In the genomic region with DNA sequence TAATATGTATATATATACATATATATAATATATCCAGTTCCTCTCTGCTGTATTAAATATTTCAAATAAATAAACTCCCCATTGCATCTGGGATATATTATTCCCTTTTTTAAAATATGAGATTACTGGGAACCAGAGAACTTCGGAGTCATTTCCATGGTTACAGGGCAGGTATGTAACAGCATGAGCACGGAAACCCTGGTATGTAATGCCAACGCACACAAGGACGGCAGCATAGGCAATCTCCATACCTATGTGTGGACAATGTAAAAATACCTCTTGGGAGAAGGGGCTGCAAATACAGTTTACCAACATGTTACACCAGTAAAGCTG, we compare ENCODE assay signal across 9 cellular contexts.
DNase-seq lines count a peak whose midpoint lies in the region; TF ChIP-seq lines count a peak whose summit lies in the region.
"Had no signal": no experiment of that assay in that cellular context is flagged by ENCODE, and none has a peak within 500 bp of the region (broad histone marks: within the 10 kb centered on the region; RNA-seq: fewer than 3 reads in every experiment).

No MANE protein-coding gene starts in this region.

- H2AFZ ChIP-seq in KMS-11 (ENCODE audit: low read depth), result peak overlapping the region; percentile 95

- H3K36me3 ChIP-seq in DOHH2 (ENCODE audit: control insufficient read depth, low read length) (no peaks in the 10 kb centered on the region), KMS-11 (ENCODE audit: insufficient read depth) (no peaks in the 10 kb centered on the region), SJCRH30 (no peaks in the 10 kb centered on the region), MG63 (no peaks in the 10 kb centered on the region)

- TF ChIP-seq CTCF in DOHH2 (IDR thresholded peaks at IDR 0.05; ENCODE audit: low read depth, low read length, poor library complexity, severe bottlenecking), result no peak
- TF ChIP-seq CTCF in KMS-11 (conservative IDR thresholded peaks at IDR 0.05; ENCODE audit: low read depth, low read length), result peak; percentile 61; the same call in 1 of the 2 replicates
- TF ChIP-seq CTCF in epithelial cell of proximal tubule (conservative IDR thresholded peaks at IDR 0.05; ENCODE audit: low read depth, low read length), result no peak
- no peak for TF ChIP-seq CTCF in retinal pigment epithelial cell (conservative IDR thresholded peaks at IDR 0.05; ENCODE audit: low read depth, low read length)

- H3K4me3 ChIP-seq in DOHH2 (ENCODE audit: low read length) (peak overlapping the region; percentile 79), KMS-11 (IDR thresholded peaks at IDR 0.05; ENCODE audit: insufficient read depth, low read depth, low read length) (no peak overlapping the region), epithelial cell of proximal tubule (ENCODE audit: low read depth, low read length) (peak overlapping the region; percentile 41), retinal pigment epithelial cell (ENCODE audit: low read length) (peak overlapping the region; percentile 57), SJCRH30 (no peak overlapping the region), MG63 (no peak overlapping the region)

- H3K9ac ChIP-seq in KMS-11, result no peak overlapping the region

- H3K4me2 ChIP-seq in DOHH2 (ENCODE audit: low read length) (peak overlapping the region; percentile 72), KMS-11 (peak overlapping the region; percentile 37; the same call in 1 of the 2 replicates)

- H3K27me3 ChIP-seq in DOHH2 (ENCODE audit: control insufficient read depth, low read length) (no peaks in the 10 kb centered on the region), KMS-11 (ENCODE audit: insufficient read depth, low read depth) (no peaks in the 10 kb centered on the region), SJCRH30 (no peaks in the 10 kb centered on the region), MG63 (no peaks in the 10 kb centered on the region)

- no peaks in the 10 kb centered on the region for H3K9me2 ChIP-seq in DOHH2 (replicated peaks; ENCODE audit: control insufficient read depth, low read length)

- DNase-seq in epithelial cell of proximal tubule (ENCODE audit: low read depth) (no peak), retinal pigment epithelial cell (ENCODE audit: low read depth) (no peak), SJCRH30 (no peak), germinal center (ENCODE audit: low spot score) (no peak), NCI-H2196 (lab: John Stamatoyannopoulos, UW; ENCODE audit: unreplicated experiment) (no peak), MG63 (no peak)
- DNase-seq: NCI-H1105 treated with DMSO at 0.1 percent for 48 hours had no signal

- H3K79me2 ChIP-seq in DOHH2 (ENCODE audit: control insufficient read depth, low read length) (peaks cover 10% of the 10 kb centered on the region), KMS-11 (ENCODE audit: insufficient read depth, low read depth) (no peaks in the 10 kb centered on the region)

- no peaks in the 10 kb centered on the region for H3K9me3 ChIP-seq in DOHH2 (ENCODE audit: control insufficient read depth, insufficient read depth, low read length)
- no peaks in the 10 kb centered on the region for H3K9me3 ChIP-seq in SJCRH30 (replicated peaks)
- H3K9me3 ChIP-seq in MG63, result no peaks in the 10 kb centered on the region

- H4K20me1 ChIP-seq in DOHH2 (ENCODE audit: control insufficient read depth, insufficient read depth, low read depth, low read length) (no peaks in the 10 kb centered on the region), KMS-11 (ENCODE audit: insufficient read depth) (no peaks in the 10 kb centered on the region)

- no peaks in the 10 kb centered on the region for H3F3A ChIP-seq in DOHH2 (ENCODE audit: control insufficient read depth, insufficient read depth)

- H3K4me1 ChIP-seq in DOHH2 (ENCODE audit: control insufficient read depth, low read length) (peaks cover 24% of the 10 kb centered on the region), KMS-11 (ENCODE audit: low read depth, poor library complexity, severe bottlenecking) (peaks cover 14% of the 10 kb centered on the region), SJCRH30 (no peaks in the 10 kb centered on the region)

- H3K27ac ChIP-seq in DOHH2 (ENCODE audit: low read depth, low read length) (no peak overlapping the region), KMS-11 (peak overlapping the region; percentile 72; the same call in 1 of the 2 replicates), SJCRH30 (no peak overlapping the region)

Comparison
In these comparisons a context has a peak if more than half of its experiments do, and no peak if none do; other contexts are left out.
1. H3K4me3 ChIP-seq: peak in DOHH2 (single experiment), epithelial cell of proximal tubule (single experiment) and retinal pigment epithelial cell (single experiment); none in KMS-11 (single experiment), SJCRH30 (single experiment) and MG63 (single experiment).